ENCODE assay signal across 17 cellular contexts in the genomic region with DNA sequence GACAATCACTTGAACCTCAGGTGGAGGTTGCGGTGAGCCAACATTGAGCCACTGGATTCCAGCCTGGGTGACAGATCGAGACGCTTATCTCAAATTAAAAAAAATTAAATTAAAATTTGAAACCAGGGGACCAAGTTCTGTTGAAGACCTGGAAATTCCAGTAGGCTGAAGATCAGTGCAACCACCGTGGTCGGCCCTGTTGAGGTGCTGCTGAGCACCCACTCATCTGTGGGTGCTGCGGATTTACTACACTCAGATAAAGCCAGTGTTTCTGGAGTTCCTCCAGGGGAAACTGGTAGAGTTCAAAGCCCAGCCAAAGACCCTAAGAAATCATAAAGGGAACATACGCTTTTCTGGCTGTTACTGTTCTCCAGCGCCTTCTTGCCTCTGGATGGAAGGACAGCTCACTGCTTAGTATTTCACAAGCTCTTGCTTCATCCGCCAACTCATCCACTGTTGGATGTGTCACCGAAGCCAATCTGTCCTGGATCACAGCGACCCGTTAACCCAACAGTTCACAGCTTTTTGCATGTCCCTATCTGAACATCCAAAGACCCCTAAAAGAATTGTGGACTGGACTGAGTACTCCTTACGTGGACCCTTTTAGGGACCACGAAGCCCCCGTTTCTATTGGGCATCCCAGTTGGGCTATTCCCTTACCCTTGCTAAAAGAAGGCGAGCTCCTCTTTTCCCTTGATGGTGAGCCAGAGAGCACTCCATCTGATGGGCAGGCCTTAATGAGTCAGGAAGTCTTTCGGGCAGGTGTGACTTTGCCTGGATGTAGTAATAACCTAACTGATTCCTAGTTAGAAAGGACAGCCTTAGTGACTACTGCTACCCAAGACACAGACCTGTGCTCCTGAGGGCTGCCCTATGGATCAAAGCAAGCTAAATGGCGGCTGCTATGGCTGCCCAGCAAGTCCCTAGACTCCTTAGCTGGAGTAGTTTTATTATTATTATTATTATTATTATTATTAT. TPM values are rescaled to one million over a fixed set of nuclear protein-coding genes. Genes with fewer than 3 reads are reported as not detected.
DNase-seq lines count a peak whose midpoint lies in the region; ATAC-seq and TF ChIP-seq lines count a peak whose summit lies in the region.
"Had no signal": no experiment of that assay in that cellular context is flagged by ENCODE, and none has a peak within 500 bp of the region (broad histone marks: within the 10 kb centered on the region; RNA-seq: fewer than 3 reads in every experiment).

No MANE protein-coding gene starts in this region.

- no peak overlapping the region for H2BK12ac ChIP-seq in trophoblast cell (ENCODE audit: low read length)

- H3K4ac ChIP-seq in trophoblast cell (ENCODE audit: low read depth, low read length): no peak overlapping the region

- H3K18ac ChIP-seq in trophoblast cell (ENCODE audit: low read length): no peak overlapping the region

- no peak overlapping the region for H4K12ac ChIP-seq in trophoblast cell (ENCODE audit: low read depth, low read length)

- peak; percentile 91 for DNase-seq in GM23248
- DNase-seq in NCI-H510A treated with DMSO at 0.1 percent for 48 hours (lab: John Stamatoyannopoulos, UW): peak; percentile 86
- DNase-seq in cardiac fibroblast (ENCODE audit: low read depth in 2 of 2): peak; percentile 31 to 73
- peak; percentile 72 to 85 for DNase-seq in trophoblast cell
- DNase-seq in dedifferentiated amniotic fluid mesenchymal stem cell (ENCODE audit: extremely low spot score): no peak
- DNase-seq in MM.1S: no peak
- DNase-seq in thyroid gland: no peak
- DNase-seq: DMS153, NCI-H1105, NCI-H345 had no signal

- 0 out of 2 replicates have a peak, but pooled peaks cover 3% of the 10 kb centered on the region for H3K4me1 ChIP-seq in GM23248 (ENCODE audit: insufficient read depth)
- peaks cover 12 to 16% of the 10 kb centered on the region in 2 experiments for H3K4me1 ChIP-seq in trophoblast cell (ENCODE audit: control insufficient read depth in 1 of 2, insufficient read depth in 2 of 2, low read length in 2 of 2)
- H3K4me1 ChIP-seq in MM.1S (ENCODE audit: low read length): no peaks in the 10 kb centered on the region
- H3K4me1 ChIP-seq in thyroid gland: no peaks in the 10 kb centered on the region
- H3K4me1 ChIP-seq: pancreas had no signal

- H3K36me3 ChIP-seq in GM23248 (ENCODE audit: low read depth) (no peaks in the 10 kb centered on the region), trophoblast cell (ENCODE audit: control insufficient read depth in 1 of 2, insufficient read depth in 2 of 2, low read length in 2 of 2) (peaks cover 0 to 2% of the 10 kb centered on the region in 2 experiments), MM.1S (replicated peaks; ENCODE audit: insufficient read depth, low read length) (no peaks in the 10 kb centered on the region), thyroid gland (no peaks in the 10 kb centered on the region)
- H3K36me3 ChIP-seq: BLaER1, pancreas had no signal

- no peak overlapping the region for H3K9ac ChIP-seq in GM23248
- H3K9ac ChIP-seq in trophoblast cell (ENCODE audit: low read length): no peak overlapping the region
- H3K9ac ChIP-seq in MM.1S (ENCODE audit: low read length): no peak overlapping the region
- H3K9ac ChIP-seq: BLaER1 had no signal

- H2AK5ac ChIP-seq in trophoblast cell (ENCODE audit: low read length): no peak overlapping the region

- TF ChIP-seq CTCF in cardiac fibroblast (IDR thresholded peaks at IDR 0.05; ENCODE audit: low read depth, low read length) (no peak), MM.1S (IDR thresholded peaks at IDR 0.05; ENCODE audit: low read length) (no peak), thyroid gland (IDR thresholded peaks at IDR 0.05) (no peak)

- H3F3A ChIP-seq in GM23248 (ENCODE audit: insufficient read depth) (no peaks in the 10 kb centered on the region; the same call in 1 of the 2 replicates), MM.1S (ENCODE audit: insufficient read depth, low read length) (no peaks in the 10 kb centered on the region)

- no peak overlapping the region for H3K27ac ChIP-seq in GM23248
- H3K27ac ChIP-seq in trophoblast cell (ENCODE audit: low read depth, low read length): no peak overlapping the region
- H3K27ac ChIP-seq in MM.1S (ENCODE audit: low read length): no peak overlapping the region
- H3K27ac ChIP-seq in thyroid gland: no peak overlapping the region
- H3K27ac ChIP-seq: BLaER1, pancreas, PC-9 had no signal

- in situ Hi-C loops in GM23248 (cut with MboI): no loop called here

- H2BK5ac ChIP-seq in trophoblast cell (ENCODE audit: low read depth, low read length, poor library complexity): no peak overlapping the region

- no peaks in the 10 kb centered on the region for H3K79me2 ChIP-seq in GM23248 (ENCODE audit: insufficient read depth)
- no peaks in the 10 kb centered on the region for H3K79me2 ChIP-seq in trophoblast cell (ENCODE audit: control insufficient read depth, insufficient read depth, low read length, poor library complexity)
- no peaks in the 10 kb centered on the region for H3K79me2 ChIP-seq in MM.1S (ENCODE audit: low read length)

- H4K20me1 ChIP-seq in GM23248 (ENCODE audit: insufficient read depth): no peaks in the 10 kb centered on the region
- no peaks in the 10 kb centered on the region for H4K20me1 ChIP-seq in MM.1S (ENCODE audit: insufficient read depth, low read length)
- H4K20me1 ChIP-seq: BLaER1 had no signal

- intact Hi-C loops in thyroid gland (cut with DNase I): no loop called here

- ATAC-seq in HG03457 (IDR thresholded peaks at IDR 0.05; ENCODE audit: unreplicated experiment): no peak
- ATAC-seq: pancreas had no signal

- H3K4me2 ChIP-seq in GM23248 (ENCODE audit: unreplicated experiment): no peak overlapping the region
- H3K4me2 ChIP-seq in trophoblast cell (ENCODE audit: low read length): no peak overlapping the region
- H3K4me2 ChIP-seq in MM.1S (ENCODE audit: low read depth, low read length): no peak overlapping the region
- H3K4me2 ChIP-seq: PC-9 had no signal

- H2AFZ ChIP-seq in GM23248 (no peak overlapping the region), trophoblast cell (ENCODE audit: insufficient read depth, low read length, poor library complexity) (no peak overlapping the region), MM.1S (ENCODE audit: low read length) (no peak overlapping the region)
- H2AFZ ChIP-seq: PC-9 had no signal

- H3K9me2 ChIP-seq in GM23248 (ENCODE audit: insufficient read depth) (no peaks in the 10 kb centered on the region), MM.1S (replicated peaks; ENCODE audit: insufficient read depth, low read length) (no peaks in the 10 kb centered on the region)

- 66 to 68% methylated on average over 18 of the region's 18 CpGs for WGBS in GM23248 (ENCODE audit: low coverage in 1 of 2, low lambda C conversion rate in 2 of 2, missing lambda C conversion rate in 2 of 2), 2 experiments
- WGBS in trophoblast cell (ENCODE audit: extremely low coverage, insufficient coverage, insufficient read length): no CpG with 5 or more reads among the region's 18 CpGs
- 93 to 95% methylated on average over 18 of the region's 18 CpGs for WGBS in thyroid gland, 2 donors

- H4K91ac ChIP-seq in trophoblast cell (ENCODE audit: low read depth, low read length): no peak overlapping the region

- H2BK120ac ChIP-seq in trophoblast cell (ENCODE audit: insufficient read depth, low read length, poor library complexity): no peak overlapping the region

- H3K4me3 ChIP-seq in GM23248 (no peak overlapping the region), cardiac fibroblast (replicated peaks in 1 of 2; ENCODE audit: low read depth in 2 of 2, low read length in 2 of 2) (no peak overlapping the region), trophoblast cell (ENCODE audit: low read depth, low read length) (no peak overlapping the region), MM.1S (ENCODE audit: low read length) (no peak overlapping the region), thyroid gland (replicated peaks in 1 of 3) (no peak overlapping the region)
- H3K4me3 ChIP-seq: BLaER1, pancreas, PC-9 had no signal

- H3K27me3 ChIP-seq in GM23248 (replicated peaks; ENCODE audit: insufficient read depth) (no peaks in the 10 kb centered on the region; the same call in 1 of the 2 replicates), trophoblast cell (ENCODE audit: insufficient read depth, low read length) (no peaks in the 10 kb centered on the region), MM.1S (replicated peaks; ENCODE audit: insufficient read depth, low read length) (no peaks in the 10 kb centered on the region), thyroid gland (no peaks in the 10 kb centered on the region)
- H3K27me3 ChIP-seq: BLaER1, pancreas had no signal

- H3K14ac ChIP-seq in trophoblast cell (ENCODE audit: low read length): no peak overlapping the region

- no peak overlapping the region for H3K23ac ChIP-seq in trophoblast cell (ENCODE audit: low read length)

- H3K9me3 ChIP-seq in GM23248 (ENCODE audit: low read depth) (no peaks in the 10 kb centered on the region), trophoblast cell (ENCODE audit: insufficient read depth, low read depth, low read length) (no peaks in the 10 kb centered on the region), MM.1S (replicated peaks; ENCODE audit: insufficient read depth, low read length) (no peaks in the 10 kb centered on the region), thyroid gland (no peaks in the 10 kb centered on the region)
- H3K9me3 ChIP-seq: BLaER1, pancreas had no signal

- H3K79me1 ChIP-seq in trophoblast cell (ENCODE audit: low read length): peaks cover 3% of the 10 kb centered on the region

- no peak overlapping the region for H4K8ac ChIP-seq in trophoblast cell (ENCODE audit: low read depth, low read length)

- no peak for TF ChIP-seq POLR2A in thyroid gland (IDR thresholded peaks at IDR 0.05)

RNA-seq across cellular contexts. Expression of a gene that starts 6.0 kb away (rescaled TPM):
- not detected in 2 replicates for total RNA-seq in GM23248 (2014; rRNA removed; shearing (Covaris generic))
- polyA plus RNA-seq in GM23248 (2016; fragmentation: Nextera tagmentation; extraction: Ambion mirVana): not detected in 2 replicates
- 0.21 and 0.25 TPM in 2 replicates for polyA plus RNA-seq in trophoblast cell (2013)
- not detected for total RNA-seq in thyroid gland
- total RNA-seq: kidney epithelial cell; pancreas; T-helper 1 cell treated with Interleukin-12 subunit alpha and Interleukin-12 subunit beta and Interleukin-4 antibody, amounts not matched to agents 30 ng/mL and 1 ng/mL, for 36 hours; temporal lobe had no signal
- polyA plus RNA-seq: pancreas had no signal

RNA-seq across cellular contexts. Expression of a gene that starts 34.1 kb away (rescaled TPM):
- total RNA-seq in GM23248 (2014; rRNA removed; shearing (Covaris generic)): not detected in 2 replicates
- polyA plus RNA-seq in GM23248 (2016; fragmentation: Nextera tagmentation; extraction: Ambion mirVana): not detected in 2 replicates
- 0.11 TPM in 2 replicates for polyA plus RNA-seq in trophoblast cell (2013)
- not detected for total RNA-seq in thyroid gland
- total RNA-seq: kidney epithelial cell; pancreas; T-helper 1 cell treated with Interleukin-12 subunit alpha and Interleukin-12 subunit beta and Interleukin-4 antibody, amounts not matched to agents 30 ng/mL and 1 ng/mL, for 36 hours; temporal lobe had no signal
- polyA plus RNA-seq: pancreas had no signal

Comparison
In these comparisons a context has a peak if more than half of its experiments do, and no peak if none do; other contexts are left out.
1. DNase-seq: peak in GM23248 (single experiment), NCI-H510A treated with DMSO at 0.1 percent for 48 hours (single experiment), cardiac fibroblast (2 of 2) and trophoblast cell (2 of 2); none in dedifferentiated amniotic fluid mesenchymal stem cell (single experiment), MM.1S (single experiment) and thyroid gland (0 of 2).